Comparison of ENCODE assay signal across 11 cellular contexts in the genomic region with DNA sequence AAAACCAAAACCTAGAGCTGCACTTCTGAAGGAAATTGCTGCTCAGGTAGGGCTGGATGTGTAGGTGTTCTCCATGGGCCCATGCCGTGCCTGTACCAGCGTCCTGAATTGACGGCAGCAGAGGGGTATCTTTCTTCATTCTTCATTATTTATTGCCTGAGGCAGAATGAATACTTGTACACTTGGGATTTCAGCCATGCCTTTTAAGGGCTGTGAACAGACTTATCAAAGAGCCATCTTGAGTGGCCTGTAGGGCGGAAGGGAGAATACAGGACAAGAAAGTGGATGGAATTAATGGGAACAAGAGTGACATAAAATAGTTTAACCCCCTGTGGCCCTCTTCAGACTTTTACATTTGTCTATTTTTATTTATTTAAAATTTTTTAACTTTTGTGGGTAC.
DNase-seq lines count a peak whose midpoint lies in the region; ATAC-seq, FAIRE-seq and TF ChIP-seq lines count a peak whose summit lies in the region.
"Had no signal": no experiment of that assay in that cellular context is flagged by ENCODE, and none has a peak within 500 bp of the region (broad histone marks: within the 10 kb centered on the region; RNA-seq: fewer than 3 reads in every experiment).

No MANE protein-coding gene starts in this region.

- peaks cover 75% of the 10 kb centered on the region for H3K4me1 ChIP-seq in endothelial cell of umbilical vein (ENCODE audit: control insufficient read depth, extremely low read depth, insufficient read depth, low read length)
- H3K4me1 ChIP-seq in vagina: peaks cover 78% of the 10 kb centered on the region

- no peaks in the 10 kb centered on the region for H3K27me3 ChIP-seq in endothelial cell of umbilical vein (ENCODE audit: control insufficient read depth in 2 of 2, insufficient read depth in 2 of 2, low read length in 2 of 2)
- H3K27me3 ChIP-seq in vagina: no peaks in the 10 kb centered on the region

- FAIRE-seq in endothelial cell of umbilical vein (lab: Jason Lieb, UNC): no peak

- dilution Hi-C loops in endothelial cell of umbilical vein (cut with MboI; ENCODE audit: extremely low pct_ligation_motif_present, low sequenced_read_pairs): no loop called here

- CTCF ChIA-PET in Calu3 (lab: Charles Lee) (interaction anchor here (1.1 to 1.8 kb wide), 2 partner anchors 30 to 46 kb away, joined by 3 to 6 read pairs; no protein-coding TSS in a partner anchor), endothelial cell of umbilical vein (lab: Charles Lee) (interaction anchor here (1.5 to 3.1 kb wide), 2 partner anchors 26 to 123 kb away, joined by 4 to 12 read pairs; no protein-coding TSS in a partner anchor)

- H3K9me1 ChIP-seq in endothelial cell of umbilical vein (replicated peaks; ENCODE audit: control insufficient read depth, extremely low read depth, insufficient read depth, low read length): no peaks in the 10 kb centered on the region

- no peaks in the 10 kb centered on the region for H3K36me3 ChIP-seq in endothelial cell of umbilical vein (ENCODE audit: control insufficient read depth in 2 of 2, extremely low read depth in 1 of 2, insufficient read depth in 2 of 2, low read length in 2 of 2)
- H3K36me3 ChIP-seq in vagina: no peaks in the 10 kb centered on the region

- H3K4me3 ChIP-seq in endothelial cell of umbilical vein (replicated peaks in 1 of 3; ENCODE audit: insufficient read depth in 1 of 3, low read depth in 1 of 3, low read length in 3 of 3) (no peak overlapping the region), vagina (no peak overlapping the region)

- no peaks in the 10 kb centered on the region for H3K9me3 Mint-ChIP-seq in Calu3 (ENCODE audit: low read depth, unreplicated experiment)
- no peaks in the 10 kb centered on the region for H3K9me3 Mint-ChIP-seq in osteocyte (ENCODE audit: unreplicated experiment)

- peak overlapping the region; percentile 2 for H3K4me2 ChIP-seq in endothelial cell of umbilical vein (ENCODE audit: insufficient read depth, low read length)

- DNase-seq in Calu3 (no peak), SK-MEL-5 (ENCODE audit: low read depth, low spot score) (peak; percentile 62), endothelial cell of umbilical vein (ENCODE audit: low read depth, low spot score) (no peak), osteocyte (ENCODE audit: extremely low spot score, unreplicated experiment) (no peak), vagina (ENCODE audit: extremely low spot score in 2 of 2) (no peak), AG20443 (ENCODE audit: low spot score) (no peak), NOMO-1 treated with DMSO at 0.1 percent for 48 hours (lab: John Stamatoyannopoulos, UW; ENCODE audit: unreplicated experiment) (no peak)
- DNase-seq: amygdala, DND-41, NCI-H524 treated with DMSO at 0.1 percent for 48 hours had no signal

- H3K79me2 ChIP-seq in endothelial cell of umbilical vein (ENCODE audit: control insufficient read depth, insufficient read depth, low read length): peaks cover 70% of the 10 kb centered on the region

- H3K36me3 Mint-ChIP-seq in Calu3 (ENCODE audit: insufficient read depth, unreplicated experiment): peaks cover 71% of the 10 kb centered on the region
- no peaks in the 10 kb centered on the region for H3K36me3 Mint-ChIP-seq in osteocyte (ENCODE audit: unreplicated experiment)

- in situ Hi-C loops in SK-MEL-5 (cut with HindIII; ENCODE audit: low pct_unique_long_range_greater_than_20kb, low sequenced_read_pairs): no loop called here

- TF ChIP-seq POLR2A in endothelial cell of umbilical vein (IDR thresholded peaks at IDR 0.05; ENCODE audit: low read depth, low read length) (no peak), vagina (IDR thresholded peaks at IDR 0.05) (no peak)

- H3K9ac ChIP-seq in endothelial cell of umbilical vein (replicated peaks; ENCODE audit: extremely low read depth, insufficient read depth, low read length): no peak overlapping the region

- H2AFZ ChIP-seq in endothelial cell of umbilical vein (ENCODE audit: low read depth, low read length): no peak overlapping the region

- intact Hi-C loops in Calu3 (cut with micrococcal nuclease; ENCODE audit: unreplicated experiment): loop anchor here (2.0 kb wide), 1 partner anchor 63 kb away; no protein-coding TSS in a partner anchor
- intact Hi-C loops in endothelial cell of umbilical vein (cut with micrococcal nuclease): loop anchor here (1.0 kb wide), 1 partner anchor 8 kb away; no protein-coding TSS in a partner anchor
- intact Hi-C loops in vagina (cut with DNase I): no loop called here

- POLR2A ChIA-PET in endothelial cell of umbilical vein (lab: Charles Lee): no interaction called here

- H3K9me3 ChIP-seq in endothelial cell of umbilical vein (replicated peaks; ENCODE audit: control insufficient read depth, insufficient read depth, low read length) (no peaks in the 10 kb centered on the region), vagina (no peaks in the 10 kb centered on the region)

- peak overlapping the region; percentile 83 for H3K27ac Mint-ChIP-seq in Calu3 (ENCODE audit: unreplicated experiment)
- H3K27ac Mint-ChIP-seq in osteocyte (ENCODE audit: unreplicated experiment): peak overlapping the region; percentile 57

- BruUV-seq in Calu3 (replicated peaks; lab: Mats Ljungman, UMichigan): no TSS peak
- BruUV-seq in endothelial cell of umbilical vein (replicated peaks; lab: Mats Ljungman, UMichigan): no TSS peak

- TF ChIP-seq CTCF in Calu3 (IDR thresholded peaks at IDR 0.05; ENCODE audit: unreplicated experiment) (no peak), endothelial cell of umbilical vein (IDR thresholded peaks at IDR 0.05; ENCODE audit: extremely low read depth in 1 of 2, insufficient read depth in 1 of 2, low read depth in 1 of 2, low read length in 2 of 2) (no peak), osteocyte (IDR thresholded peaks at IDR 0.05) (no peak), vagina (IDR thresholded peaks at IDR 0.05) (no peak)

- H3K4me3 Mint-ChIP-seq in Calu3 (ENCODE audit: low read depth, unreplicated experiment): peak overlapping the region; percentile 56
- no peak overlapping the region for H3K4me3 Mint-ChIP-seq in osteocyte (ENCODE audit: unreplicated experiment)

- ATAC-seq in HG02759 (IDR thresholded peaks at IDR 0.05; ENCODE audit: unreplicated experiment): no peak

- H3K4me1 Mint-ChIP-seq in Calu3 (ENCODE audit: low read depth, unreplicated experiment) (peaks cover 91% of the 10 kb centered on the region), osteocyte (ENCODE audit: unreplicated experiment) (peaks cover 75% of the 10 kb centered on the region)

- no peaks in the 10 kb centered on the region for H4K20me1 ChIP-seq in endothelial cell of umbilical vein (replicated peaks; ENCODE audit: control insufficient read depth, extremely low read depth, insufficient read depth, low read length)

- H3K27ac ChIP-seq in endothelial cell of umbilical vein (ENCODE audit: insufficient read depth, low read depth, low read length): no peak overlapping the region
- H3K27ac ChIP-seq in vagina: no peak overlapping the region

- H3K27me3 Mint-ChIP-seq in Calu3 (ENCODE audit: unreplicated experiment) (no peaks in the 10 kb centered on the region), osteocyte (ENCODE audit: unreplicated experiment) (no peaks in the 10 kb centered on the region)

TF ChIP-seq in endothelial cell of umbilical vein, 7 proteins besides CTCF, POLR2A, EP300 and RAD21:
- TF ChIP-seq GATA2 (IDR thresholded peaks at IDR 0.05; ENCODE audit: insufficient read depth, insufficient read length, low read depth, low read length): peak; percentile 11
- TF ChIP-seq POLR2AphosphoS5 (IDR thresholded peaks at IDR 0.05; ENCODE audit: insufficient read depth, low read depth, low read length): no peak
TF ChIP-seq in endothelial cell of umbilical vein: peak in this region for 1.
